Comparison of ENCODE assay signal across 4 cellular contexts in genomic region chr4:85030156-85030555, GRCh38.
"Had no signal": no experiment of that assay in that cellular context is flagged by ENCODE, and none has a peak within 500 bp of the region (broad histone marks: within the 10 kb centered on the region; RNA-seq: fewer than 3 reads in every experiment).

No MANE protein-coding gene starts in this region.

- FAIRE-seq: HepG2 had no signal

- ATAC-seq: HepG2 had no signal

- DNase-seq: GM23248, GOT3, H7 had no signal
